Comparison of ENCODE assay signal across 8 cellular contexts in the genomic region with DNA sequence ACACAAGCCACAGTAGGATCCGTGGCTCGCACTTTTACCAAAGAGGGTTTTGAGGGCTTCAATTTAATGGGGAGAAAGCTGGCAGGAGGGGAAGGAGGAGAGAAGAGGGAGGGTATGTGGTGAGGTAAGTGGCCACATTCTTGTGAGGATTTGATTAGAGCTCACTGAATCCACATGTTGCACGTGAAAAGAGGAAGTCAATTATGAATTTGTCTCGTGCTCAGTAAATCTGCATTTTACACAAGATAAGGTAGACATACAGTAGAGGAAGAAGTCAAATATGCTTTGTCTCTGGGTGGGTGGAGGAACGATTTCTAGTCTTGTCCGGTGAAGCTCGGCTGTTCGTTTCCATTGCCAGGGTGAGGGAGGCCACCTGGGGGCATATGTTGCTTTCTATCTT. TPM values are rescaled to one million over a fixed set of nuclear protein-coding genes. Genes with fewer than 3 reads are reported as not detected.
DNase-seq lines count a peak whose midpoint lies in the region; ATAC-seq and TF ChIP-seq lines count a peak whose summit lies in the region.

No MANE protein-coding gene starts in this region.

- H3K36me3 Mint-ChIP-seq in activated T-helper 2 cell treated with anti-CD3 and anti-CD28 coated beads, Interferon-gamma antibody, Interleukin-2, Interleukin-4, amounts not matched to agents 10 μg/mL and 5 μg/mL and 100 μg/mL, durations not matched to agents 14 hours and 24 hours and 36 hours (ENCODE audit: low read depth): peaks cover 84% of the 10 kb centered on the region

- H3K27me3 ChIP-seq in heart right ventricle (peaks cover 0 to 13% (median 8%) of the 10 kb centered on the region in 7 donors), left lung (peaks cover 11 to 19% of the 10 kb centered on the region in 2 donors), uterus (peaks cover 3 to 9% of the 10 kb centered on the region in 2 donors)

- intact Hi-C loops in heart right ventricle (cut with DNase I): loop anchor here in 3 of 10 donors (5.0 kb wide), 1 partner anchor 81 kb away; a partner anchor contains a TSS
- intact Hi-C loops in left cardiac atrium (cut with DNase I): no loop called here
- intact Hi-C loops in activated T-helper 2 cell treated with anti-CD3 and anti-CD28 coated beads, Interferon-gamma antibody, Interleukin-2, Interleukin-4, amounts not matched to agents 10 μg/mL and 5 μg/mL and 100 μg/mL, durations not matched to agents 14 hours and 24 hours and 36 hours (cut with micrococcal nuclease): loop anchor here (5.0 kb wide), 1 partner anchor 81 kb away; a partner anchor contains a TSS
- intact Hi-C loops in left lung (cut with DNase I): no loop called here
- intact Hi-C loops in uterus (cut with DNase I; ENCODE audit: low total_unique reads): no loop called here

- peaks cover 9% of the 10 kb centered on the region for H3K27me3 Mint-ChIP-seq in activated T-helper 2 cell treated with anti-CD3 and anti-CD28 coated beads, Interferon-gamma antibody, Interleukin-2, Interleukin-4, amounts not matched to agents 10 μg/mL and 5 μg/mL and 100 μg/mL, durations not matched to agents 14 hours and 24 hours and 36 hours (ENCODE audit: low read depth)

- H3K4me1 ChIP-seq in heart right ventricle (peaks cover 0 to 23% (median 9%) of the 10 kb centered on the region in 9 donors), left lung (peaks cover 0 to 17% of the 10 kb centered on the region in 2 donors), uterus (no peaks in the 10 kb centered on the region)

- H3K36me3 ChIP-seq in heart right ventricle: peaks cover 0 to 45% (median 7%) of the 10 kb centered on the region in 9 donors
- peaks cover 6 to 50% of the 10 kb centered on the region in 2 donors for H3K36me3 ChIP-seq in left lung
- H3K36me3 ChIP-seq in uterus: no peaks in the 10 kb centered on the region

- H3K9me3 Mint-ChIP-seq in activated T-helper 2 cell treated with anti-CD3 and anti-CD28 coated beads, Interferon-gamma antibody, Interleukin-2, Interleukin-4, amounts not matched to agents 10 μg/mL and 5 μg/mL and 100 μg/mL, durations not matched to agents 14 hours and 24 hours and 36 hours: peaks cover 48% of the 10 kb centered on the region

- H3K4me1 Mint-ChIP-seq in activated T-helper 2 cell treated with anti-CD3 and anti-CD28 coated beads, Interferon-gamma antibody, Interleukin-2, Interleukin-4, amounts not matched to agents 10 μg/mL and 5 μg/mL and 100 μg/mL, durations not matched to agents 14 hours and 24 hours and 36 hours (ENCODE audit: low read depth): peaks cover 17% of the 10 kb centered on the region

- TF ChIP-seq CTCF in heart right ventricle (IDR thresholded peaks at IDR 0.05) (no peak), left lung (IDR thresholded peaks at IDR 0.05) (no peak), uterus (IDR thresholded peaks at IDR 0.05) (no peak)

- H3K9me3 ChIP-seq in heart right ventricle: peaks cover 0 to 14% (median 0%) of the 10 kb centered on the region in 11 donors
- H3K9me3 ChIP-seq in left lung: peaks cover 0 to 4% of the 10 kb centered on the region in 2 donors
- H3K9me3 ChIP-seq in uterus: no peaks in the 10 kb centered on the region

- TF ChIP-seq POLR2A in uterus (IDR thresholded peaks at IDR 0.05): no peak

- H3K27ac ChIP-seq in heart right ventricle (peak overlapping the region in 3 of 10 donors; percentile 65 to 79 (median 78)), left lung (no peak overlapping the region), uterus (no peak overlapping the region)

- no peak for ATAC-seq in heart right ventricle
- ATAC-seq in left cardiac atrium: no peak
- no peak for ATAC-seq in left lung
- no peak for ATAC-seq in esophagus mucosa
- no peak for ATAC-seq in HG03442 (IDR thresholded peaks at IDR 0.05; ENCODE audit: unreplicated experiment)

- peak overlapping the region; percentile 65 for H3K27ac Mint-ChIP-seq in activated T-helper 2 cell treated with anti-CD3 and anti-CD28 coated beads, Interferon-gamma antibody, Interleukin-2, Interleukin-4, amounts not matched to agents 10 μg/mL and 5 μg/mL and 100 μg/mL, durations not matched to agents 14 hours and 24 hours and 36 hours

- H3K4me3 Mint-ChIP-seq in activated T-helper 2 cell treated with anti-CD3 and anti-CD28 coated beads, Interferon-gamma antibody, Interleukin-2, Interleukin-4, amounts not matched to agents 10 μg/mL and 5 μg/mL and 100 μg/mL, durations not matched to agents 14 hours and 24 hours and 36 hours (ENCODE audit: low read depth): peak overlapping the region; percentile 91

- 24 to 29% methylated on average over 8 of the region's 8 CpGs for WGBS in heart right ventricle, 2 donors

- DNase-seq in heart right ventricle: no peak
- no peak for DNase-seq in left cardiac atrium
- DNase-seq in activated T-helper 2 cell treated with anti-CD3 and anti-CD28 coated beads, Interferon-gamma antibody, Interleukin-2, Interleukin-4, amounts not matched to agents 10 μg/mL and 5 μg/mL and 100 μg/mL, durations not matched to agents 14 hours and 24 hours and 36 hours (ENCODE audit: low spot score): no peak
- no peak for DNase-seq in left lung
- no peak for DNase-seq in uterus
- DNase-seq in NCI-H146 (lab: John Stamatoyannopoulos, UW): no peak

- peak overlapping the region; percentile 58 to 97 (median 82) for H3K4me3 ChIP-seq in heart right ventricle
- peak overlapping the region; percentile 67 to 86 for H3K4me3 ChIP-seq in left lung
- peak overlapping the region; percentile 92 to 98 for H3K4me3 ChIP-seq in uterus

RNA-seq across cellular contexts. Expression of a gene that starts 0.9 kb away (rescaled TPM):
- 1 to 10 TPM; 2.1 to 5.8 (median 4.4) TPM for total RNA-seq in heart right ventricle
- 1 to 10 TPM; 3.6 to 4.3 TPM for polyA plus RNA-seq in heart right ventricle
- 1 to 10 TPM; 5.1 to 5.7 TPM for total RNA-seq in left cardiac atrium
- 12.4 and 16.5 TPM in 2 replicates for total RNA-seq in activated T-helper 2 cell treated with anti-CD3 and anti-CD28 coated beads, Interferon-gamma antibody, Interleukin-2, Interleukin-4, amounts not matched to agents 10 μg/mL and 5 μg/mL and 100 μg/mL, durations not matched to agents 14 hours and 24 hours and 36 hours
- 10 to 100 TPM in 1 of 2 donors, 1 to 10 TPM in 1; 7.7 to 12.5 TPM for total RNA-seq in left lung
- total RNA-seq in uterus: 10 to 100 TPM in 1 of 4 donors, 1 to 10 TPM in 2, under 1 TPM in 1; 0.51 to 12.7 (median 6.1) TPM
- 3.1 TPM for total RNA-seq in esophagus mucosa

RNA-seq across cellular contexts. Expression of a gene that starts 5.0 kb away (rescaled TPM):
- total RNA-seq in heart right ventricle (1 to 10 TPM in 2 of 10 donors, under 1 TPM in 7, not detected in 1; 0.05 to 1.6 (median 0.06) TPM), left cardiac atrium (under 1 TPM; 0.06 to 0.16 TPM), left lung (under 1 TPM; 0.15 to 0.21 TPM), uterus (1 to 10 TPM in 1 of 4 donors, under 1 TPM in 2, not detected in 1; 0.21 to 2.6 (median 0.97) TPM), esophagus mucosa (not detected)
- polyA plus RNA-seq in heart right ventricle: under 1 TPM; 0.01 to 0.07 TPM
- 0.07 TPM in 1 of 2 replicates, not detected in the other for total RNA-seq in activated T-helper 2 cell treated with anti-CD3 and anti-CD28 coated beads, Interferon-gamma antibody, Interleukin-2, Interleukin-4, amounts not matched to agents 10 μg/mL and 5 μg/mL and 100 μg/mL, durations not matched to agents 14 hours and 24 hours and 36 hours

RNA-seq across cellular contexts. Expression of a gene that starts 32.5 kb away (rescaled TPM):
- total RNA-seq in heart right ventricle: 10 to 100 TPM in 8 of 10 donors, 1 to 10 TPM in 2; 7.6 to 14.6 (median 12.2) TPM
- 1 to 10 TPM; 3.1 to 4.5 TPM for polyA plus RNA-seq in heart right ventricle
- total RNA-seq in left cardiac atrium: 10 to 100 TPM in 1 of 2 donors, 1 to 10 TPM in 1; 8.6 to 12.5 TPM
- total RNA-seq in activated T-helper 2 cell treated with anti-CD3 and anti-CD28 coated beads, Interferon-gamma antibody, Interleukin-2, Interleukin-4, amounts not matched to agents 10 μg/mL and 5 μg/mL and 100 μg/mL, durations not matched to agents 14 hours and 24 hours and 36 hours: 1.4 and 1.9 TPM in 2 replicates
- 1 to 10 TPM; 4.9 to 5.7 TPM for total RNA-seq in left lung
- 1 to 10 TPM; 1.5 to 8.6 (median 5.3) TPM for total RNA-seq in uterus
- total RNA-seq in esophagus mucosa: 1.8 TPM
